20 cellular contexts compared by ENCODE assay signal in the genomic region with DNA sequence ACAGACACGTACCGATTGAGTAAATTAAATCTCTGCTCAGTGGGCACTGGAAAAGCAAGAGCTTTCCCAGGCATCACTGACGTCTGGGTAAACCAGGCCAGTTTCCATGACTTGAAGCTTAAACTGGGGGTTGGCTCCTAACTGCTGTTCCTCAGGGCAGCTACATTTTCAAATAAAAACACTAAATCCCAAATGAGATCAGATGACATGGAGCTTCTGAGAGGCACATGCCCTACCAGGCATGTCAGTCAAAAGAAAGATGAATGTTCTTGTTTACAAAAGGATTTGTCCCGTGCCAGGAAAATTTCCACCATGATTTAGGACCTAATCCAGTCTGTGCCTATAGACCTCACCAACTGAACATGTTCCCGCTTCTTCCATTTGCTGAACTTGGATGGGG.
DNase-seq lines count a peak whose midpoint lies in the region; ATAC-seq and TF ChIP-seq lines count a peak whose summit lies in the region.
"Had no signal": no experiment of that assay in that cellular context is flagged by ENCODE, and none has a peak within 500 bp of the region (broad histone marks: within the 10 kb centered on the region; RNA-seq: fewer than 3 reads in every experiment).

No MANE protein-coding gene starts in this region.

- intact Hi-C loops in natural killer cell (cut with micrococcal nuclease), result no loop called here

- peak overlapping the region; percentile 76 for H3K4me3 Mint-ChIP-seq in HFFc6
- H3K4me3 Mint-ChIP-seq in natural killer cell, result no peak overlapping the region
- H3K4me3 Mint-ChIP-seq: activated CD4-positive, alpha-beta memory T cell treated with anti-CD3 and anti-CD28 coated beads, Interleukin-2, amount 10 ng/mL, durations not matched to agents 7 days and 5 days; activated naive CD8-positive, alpha-beta T cell had no signal

- peaks cover 5% of the 10 kb centered on the region; the same call in 1 of the 2 replicates for H3K36me3 Mint-ChIP-seq in HFFc6 (ENCODE audit: low read depth)
- H3K36me3 Mint-ChIP-seq in natural killer cell, result no peaks in the 10 kb centered on the region
- H3K36me3 Mint-ChIP-seq: activated naive CD8-positive, alpha-beta T cell had no signal

- no peak overlapping the region for H3K9ac ChIP-seq in skeletal muscle tissue (ENCODE audit: low read depth in 1 of 3, low read length in 3 of 3)

- H3K9me3 Mint-ChIP-seq in HFFc6 (no peaks in the 10 kb centered on the region), natural killer cell (no peaks in the 10 kb centered on the region)
- H3K9me3 Mint-ChIP-seq: activated CD4-positive, alpha-beta memory T cell treated with anti-CD3 and anti-CD28 coated beads, Interleukin-2, amount 10 ng/mL, durations not matched to agents 7 days and 5 days had no signal

- TF ChIP-seq EP300 in gastroesophageal sphincter (IDR thresholded peaks at IDR 0.05), result no peak

- no peak overlapping the region for H3K4me3 ChIP-seq in SJSA1
- no peak overlapping the region for H3K4me3 ChIP-seq in gastroesophageal sphincter
- H3K4me3 ChIP-seq in skeletal muscle tissue (ENCODE audit: low read length in 3 of 3), result no peak overlapping the region

- ATAC-seq in gastroesophageal sphincter (no peak), natural killer cell (no peak), GM19455 (IDR thresholded peaks at IDR 0.05; ENCODE audit: unreplicated experiment) (no peak)

- no peak for DNase-seq in HFFc6
- DNase-seq in SJSA1 (ENCODE audit: low read depth in 1 of 2, low spot score in 2 of 2), result no peak
- DNase-seq in D341Med (ENCODE audit: low spot score), result no peak
- DNase-seq in natural killer cell, result no peak
- DNase-seq in DMS153 treated with DMSO at 0.1 percent for 48 hours (lab: John Stamatoyannopoulos, UW; ENCODE audit: unreplicated experiment), result no peak
- DNase-seq: activated CD4-positive, alpha-beta memory T cell treated with anti-CD3 and anti-CD28 coated beads, Interleukin-2, amount 10 ng/mL, durations not matched to agents 7 days and 5 days; activated T-cell treated with anti-CD3 and anti-CD28 coated beads, Interleukin-2, amount 50 U/mL, for 48 hours; BE2C; effector memory CD4-positive, alpha-beta T cell; foreskin fibroblast; midbrain; occipital lobe; SIG-M5; stimulated activated CD4-positive, alpha-beta T cell treated with anti-CD3 and anti-CD28 coated beads, Interleukin-4, amount 100 ng/mL, for 4 hours; stimulated activated CD8-positive, alpha-beta memory T cell treated with anti-CD3 and anti-CD28 coated beads, Interleukin-4, amount 100 ng/mL, for 48 hours; T-helper 2 cell had no signal

- H3K27me3 Mint-ChIP-seq in HFFc6 (ENCODE audit: insufficient read depth) (no peaks in the 10 kb centered on the region), natural killer cell (ENCODE audit: low read depth in 2 of 2) (peaks cover 0 to 7% of the 10 kb centered on the region in 2 donors)
- H3K27me3 Mint-ChIP-seq: activated CD4-positive, alpha-beta memory T cell treated with anti-CD3 and anti-CD28 coated beads, Interleukin-2, amount 10 ng/mL, durations not matched to agents 7 days and 5 days had no signal

- H3K27ac ChIP-seq in SJSA1 (peak overlapping the region; percentile 97), gastroesophageal sphincter (peak overlapping the region; percentile 12 to 82 (median 76)), skeletal muscle tissue (ENCODE audit: low read depth, low read length) (peak overlapping the region; percentile 46)

- H3K36me3 ChIP-seq in SJSA1 (no peaks in the 10 kb centered on the region), gastroesophageal sphincter (no peaks in the 10 kb centered on the region), skeletal muscle tissue (ENCODE audit: control insufficient read depth in 3 of 3, insufficient read depth in 3 of 3, low read length in 3 of 3) (no peaks in the 10 kb centered on the region)
- H3K36me3 ChIP-seq: BE2C had no signal

- 30 to 41% methylated on average over 4 to 5 of the region's 5 CpGs for WGBS in gastroesophageal sphincter (ENCODE audit: low coverage in 1 of 2), 2 donors

- H3K27ac Mint-ChIP-seq in HFFc6 (peak overlapping the region; percentile 99), natural killer cell (no peak overlapping the region)
- H3K27ac Mint-ChIP-seq: activated CD4-positive, alpha-beta memory T cell treated with anti-CD3 and anti-CD28 coated beads, Interleukin-2, amount 10 ng/mL, durations not matched to agents 7 days and 5 days; activated naive CD8-positive, alpha-beta T cell had no signal

- H3K4me1 Mint-ChIP-seq in HFFc6 (ENCODE audit: low read depth), result peaks cover 83% of the 10 kb centered on the region
- no peaks in the 10 kb centered on the region for H3K4me1 Mint-ChIP-seq in natural killer cell
- H3K4me1 Mint-ChIP-seq: activated CD4-positive, alpha-beta memory T cell treated with anti-CD3 and anti-CD28 coated beads, Interleukin-2, amount 10 ng/mL, durations not matched to agents 7 days and 5 days had no signal

- H3K27me3 ChIP-seq in SJSA1 (replicated peaks) (no peaks in the 10 kb centered on the region), gastroesophageal sphincter (no peaks in the 10 kb centered on the region), skeletal muscle tissue (ENCODE audit: control insufficient read depth in 3 of 3, insufficient read depth in 3 of 3, low read length in 3 of 3) (peaks cover 0 to 3% (median 0%) of the 10 kb centered on the region in 3 donors)
- H3K27me3 ChIP-seq: BE2C had no signal

- no peak for TF ChIP-seq POLR2A in gastroesophageal sphincter (IDR thresholded peaks at IDR 0.05)

- H3K4me1 ChIP-seq in SJSA1 (replicated peaks) (peaks cover 50% of the 10 kb centered on the region), gastroesophageal sphincter (peaks cover 5 to 98% (median 9%) of the 10 kb centered on the region in 3 donors), skeletal muscle tissue (ENCODE audit: control insufficient read depth in 3 of 3, insufficient read depth in 3 of 3, low read length in 3 of 3) (peaks cover 11 to 52% (median 12%) of the 10 kb centered on the region in 3 donors)

- TF ChIP-seq CTCF in HFFc6 (IDR thresholded peaks at IDR 0.05), result no peak
- no peak for TF ChIP-seq CTCF in gastroesophageal sphincter (IDR thresholded peaks at IDR 0.05)
- TF ChIP-seq CTCF in natural killer cell (IDR thresholded peaks at IDR 0.05), result no peak

- H3K9me3 ChIP-seq in SJSA1 (replicated peaks) (no peaks in the 10 kb centered on the region), gastroesophageal sphincter (no peaks in the 10 kb centered on the region), skeletal muscle tissue (ENCODE audit: control insufficient read depth in 3 of 3, low read length in 3 of 3) (no peaks in the 10 kb centered on the region)
- H3K9me3 ChIP-seq: BE2C had no signal

Comparison
In these comparisons a context has a peak if more than half of its experiments do, and no peak if none do; other contexts are left out.
1. H3K27ac ChIP-seq: peak in every context shown above with its lines; median percentile 97 in SJSA1; 76 in gastroesophageal sphincter; 46 in skeletal muscle tissue.